27 cellular contexts compared by ENCODE assay signal in genomic region chr6:100432136-100432535, GRCh38. TPM values are rescaled to one million over a fixed set of nuclear protein-coding genes. Genes with fewer than 3 reads are reported as not detected.
"Had no signal": no experiment of that assay in that cellular context is flagged by ENCODE, and none has a peak within 500 bp of the region (broad histone marks: within the 10 kb centered on the region; RNA-seq: fewer than 3 reads in every experiment).

No MANE protein-coding gene starts in this region.

- H3K9ac ChIP-seq: parathyroid adenoma had no signal

- H3K27me3 ChIP-seq: right lobe of liver, upper lobe of left lung had no signal

- H3K4me3 ChIP-seq: dorsolateral prefrontal cortex, esophagus squamous epithelium, lower lobe of right lung, mucosa of descending colon, right lobe of liver, thoracic aorta, tibial nerve, upper lobe of left lung had no signal

- FAIRE-seq: colon, keratinocyte, small intestine, urothelium cell line had no signal

- H3K27ac Mint-ChIP-seq: mesothelial cell of epicardium; natural killer cell treated with Interleukin-12 subunit alpha and Interleukin-12 subunit beta and Interleukin-15 and Interleukin-18, amount 100 ng/mL, for 72 hours; progenitor cell of endocrine pancreas; stimulated activated naive B cell treated with anti-CD40 and anti-IgM and Interleukin-4, amounts not matched to agents 10 μg/mL and 1 μg/mL and 100 μg/mL, for 72 hours; stimulated activated naive CD8-positive, alpha-beta T cell treated with anti-CD3 and anti-CD28 coated beads, Interleukin-15, Interleukin-2, amounts not matched to agents 100 ng/mL and 50 ng/mL, for 24 hours had no signal

- H3K27ac ChIP-seq: dorsolateral prefrontal cortex, epithelial cell of prostate, esophagus squamous epithelium, lower lobe of right lung, parathyroid adenoma, right lobe of liver, thoracic aorta, tibial nerve, upper lobe of left lung had no signal

- DNase-seq: dorsolateral prefrontal cortex; effector CD4-positive, alpha-beta T cell; esophagus squamous epithelium; foreskin melanocyte; head of caudate nucleus; left ventricle myocardium superior; lower lobe of right lung; mucosa of descending colon; naive B cell; right lobe of liver; small intestine; stimulated activated CD4-positive, alpha-beta T cell treated with anti-CD3 and anti-CD28 coated beads, Interleukin-15, amount 100 ng/mL, for 24 hours; stimulated activated CD4-positive, alpha-beta T cell treated with anti-CD3 and anti-CD28 coated beads, Interleukin-2, amount 100 ng/mL, for 48 hours; stimulated activated naive B cell treated with anti-CD40 and anti-IgM and Interleukin-4, amounts not matched to agents 10 μg/mL and 1 μg/mL and 100 μg/mL, for 72 hours; upper lobe of left lung had no signal

- H3K36me3 ChIP-seq: esophagus squamous epithelium, lower lobe of right lung, right lobe of liver, thoracic aorta, tibial nerve, upper lobe of left lung had no signal

- ATAC-seq: left ventricle myocardium superior; lower lobe of right lung; mucosa of descending colon; natural killer cell treated with Interleukin-12 subunit alpha and Interleukin-12 subunit beta and Interleukin-15 and Interleukin-18, amount 100 ng/mL, for 72 hours; right lobe of liver; stimulated activated naive B cell treated with anti-CD40 and anti-IgM and Interleukin-4, amounts not matched to agents 10 μg/mL and 1 μg/mL and 100 μg/mL, for 72 hours had no signal

- H3K4me1 Mint-ChIP-seq: naive B cell; stimulated activated naive B cell treated with anti-CD40 and anti-IgM and Interleukin-4, amounts not matched to agents 10 μg/mL and 1 μg/mL and 100 μg/mL, for 72 hours had no signal

- H3K4me1 ChIP-seq: esophagus squamous epithelium, lower lobe of right lung, parathyroid adenoma, right lobe of liver, tibial nerve, upper lobe of left lung had no signal

- H3K4me3 Mint-ChIP-seq: mesothelial cell of epicardium; naive B cell; natural killer cell treated with Interleukin-12 subunit alpha and Interleukin-12 subunit beta and Interleukin-15 and Interleukin-18, amount 100 ng/mL, for 72 hours; neural crest cell; stimulated activated naive B cell treated with anti-CD40 and anti-IgM and Interleukin-4, amounts not matched to agents 10 μg/mL and 1 μg/mL and 100 μg/mL, for 72 hours; stimulated activated naive CD8-positive, alpha-beta T cell treated with anti-CD3 and anti-CD28 coated beads, Interleukin-15, Interleukin-2, amounts not matched to agents 100 ng/mL and 50 ng/mL, for 24 hours had no signal

- H3K9me3 Mint-ChIP-seq: mesothelial cell of epicardium; neural crest cell; stimulated activated naive CD8-positive, alpha-beta T cell treated with anti-CD3 and anti-CD28 coated beads, Interleukin-15, Interleukin-2, amounts not matched to agents 100 ng/mL and 50 ng/mL, for 24 hours had no signal

- H3K9me3 ChIP-seq: esophagus squamous epithelium, lower lobe of right lung, mucosa of descending colon, right lobe of liver, thoracic aorta, tibial nerve, upper lobe of left lung had no signal

- H3K36me3 Mint-ChIP-seq: mesothelial cell of epicardium; naive B cell; natural killer cell treated with Interleukin-12 subunit alpha and Interleukin-12 subunit beta and Interleukin-15 and Interleukin-18, amount 100 ng/mL, for 72 hours; stimulated activated naive B cell treated with anti-CD40 and anti-IgM and Interleukin-4, amounts not matched to agents 10 μg/mL and 1 μg/mL and 100 μg/mL, for 72 hours had no signal

RNA-seq across cellular contexts. Expression of gene SIM1, which starts 32.6 kb away (rescaled TPM):
- total RNA-seq: dorsolateral prefrontal cortex; left ventricle myocardium superior; lower lobe of right lung; mesothelial cell of epicardium; mucosa of descending colon; natural killer cell treated with Interleukin-12 subunit alpha and Interleukin-12 subunit beta and Interleukin-15 and Interleukin-18, amount 100 ng/mL, for 72 hours; thoracic aorta; tibial nerve; upper lobe of left lung had no signal
- polyA plus RNA-seq: keratinocyte, small intestine had no signal
